Comparison of ENCODE assay signal across 1 cellular context in the genomic region with DNA sequence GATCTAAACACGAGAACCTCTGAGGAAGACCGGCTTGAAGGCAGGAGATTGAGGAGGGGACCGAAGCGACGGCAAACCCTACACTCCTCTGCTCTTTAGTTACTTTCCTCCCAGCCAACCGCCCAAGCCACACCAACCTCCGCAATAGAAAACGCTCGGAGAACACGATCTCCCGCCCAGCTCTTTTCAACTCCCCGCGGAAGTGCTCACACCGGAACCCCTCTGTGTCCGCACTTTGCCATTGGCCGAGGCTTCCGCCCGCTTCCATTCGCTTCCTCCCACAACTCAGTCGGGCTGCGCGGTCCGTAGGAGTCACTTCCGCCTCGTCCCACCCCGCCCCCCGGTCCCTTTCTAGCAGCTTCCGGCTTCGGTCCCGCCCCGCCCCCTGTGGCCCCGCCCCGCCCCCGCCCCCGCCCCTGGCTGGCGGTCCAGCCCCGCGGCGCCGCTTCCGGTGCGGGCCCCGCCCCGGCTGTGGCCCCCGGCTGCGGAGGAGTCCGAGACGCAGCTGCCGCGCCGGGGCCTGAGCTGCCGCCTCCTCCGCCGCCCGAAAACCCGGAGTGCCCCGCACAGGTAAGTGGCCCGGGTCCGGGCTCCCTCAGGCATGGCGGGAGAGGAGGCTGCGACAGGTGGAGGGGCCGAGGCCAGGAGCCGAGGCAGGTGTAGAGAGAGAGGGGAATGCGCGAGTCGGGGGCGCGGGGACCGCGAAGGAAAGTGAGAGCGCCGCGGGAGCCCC.
TF ChIP-seq lines count a peak whose summit lies in the region.

A gene with protein sequence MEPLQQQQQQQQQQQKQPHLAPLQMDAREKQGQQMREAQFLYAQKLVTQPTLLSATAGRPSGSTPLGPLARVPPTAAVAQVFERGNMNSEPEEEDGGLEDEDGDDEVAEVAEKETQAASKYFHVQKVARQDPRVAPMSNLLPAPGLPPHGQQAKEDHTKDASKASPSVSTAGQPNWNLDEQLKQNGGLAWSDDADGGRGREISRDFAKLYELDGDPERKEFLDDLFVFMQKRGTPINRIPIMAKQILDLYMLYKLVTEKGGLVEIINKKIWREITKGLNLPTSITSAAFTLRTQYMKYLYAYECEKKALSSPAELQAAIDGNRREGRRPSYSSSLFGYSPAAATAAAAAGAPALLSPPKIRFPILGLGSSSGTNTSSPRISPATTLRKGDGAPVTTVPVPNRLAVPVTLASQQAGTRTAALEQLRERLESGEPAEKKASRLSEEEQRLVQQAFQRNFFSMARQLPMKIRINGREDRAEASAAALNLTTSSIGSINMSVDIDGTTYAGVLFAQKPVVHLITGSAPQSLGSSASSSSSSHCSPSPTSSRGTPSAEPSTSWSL (plus strand): TSS at position 460 of the 733 bp plus-strand sequence. CDS start 2,717 bp downstream, outside the sequence.

TF ChIP-seq in HepG2, 621 proteins besides CTCF, POLR2A, EP300 and RAD21 (continued from another document and continues in another):
- TF ChIP-seq, protein P1, sequence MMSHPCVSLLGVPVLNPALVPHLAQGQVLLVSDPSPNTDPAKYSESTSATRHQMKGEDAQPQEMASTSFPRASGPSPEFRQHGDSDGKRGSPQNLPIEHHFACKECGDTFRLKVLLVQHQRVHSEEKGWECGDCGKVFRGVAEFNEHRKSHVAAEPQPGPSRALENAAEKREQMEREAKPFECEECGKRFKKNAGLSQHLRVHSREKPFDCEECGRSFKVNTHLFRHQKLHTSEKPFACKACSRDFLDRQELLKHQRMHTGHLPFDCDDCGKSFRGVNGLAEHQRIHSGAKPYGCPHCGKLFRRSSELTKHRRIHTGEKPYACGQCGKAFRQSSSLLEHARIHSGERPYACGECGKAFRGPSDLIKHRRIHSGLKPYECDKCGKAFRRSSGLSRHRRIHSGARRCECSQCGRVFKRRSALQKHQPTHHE (CRISPR knock-in tag; IDR thresholded peaks at IDR 0.05; ENCODE audit: borderline replicate concordance), result no peak
- TF ChIP-seq ATAD3A (CRISPR knock-in tag; IDR thresholded peaks at IDR 0.05) (no peak), CHD4 (IDR thresholded peaks at IDR 0.05; ENCODE audit: borderline replicate concordance, low read length) (no peak), NFE2L2 (IDR thresholded peaks at IDR 0.05; ENCODE audit: low read length) (no peak), ZNF292 (CRISPR knock-in tag; IDR thresholded peaks at IDR 0.05; ENCODE audit: borderline replicate concordance, low read depth) (no peak), KDM2A (CRISPR knock-in tag; IDR thresholded peaks at IDR 0.05; ENCODE audit: borderline replicate concordance, low read depth) (peak; percentile 51; the same call in 1 of the 2 replicates), CENPT (CRISPR knock-in tag; IDR thresholded peaks at IDR 0.05; ENCODE audit: low read depth) (no peak), ZNF136 (CRISPR knock-in tag; IDR thresholded peaks at IDR 0.05; ENCODE audit: low read depth) (no peak), SAFB2 (CRISPR knock-in tag; IDR thresholded peaks at IDR 0.05; ENCODE audit: borderline replicate concordance, low read depth) (no peak), ZBTB38 (CRISPR knock-in tag; IDR thresholded peaks at IDR 0.05) (no peak), ATRX (CRISPR knock-in tag; IDR thresholded peaks at IDR 0.05; ENCODE audit: borderline replicate concordance) (no peak), SNRNP70 (IDR thresholded peaks at IDR 0.05; ENCODE audit: low read depth, low read length) (no peak), ZNF589 (CRISPR knock-in tag; conservative IDR thresholded peaks at IDR 0.05) (no peak), HES4 (CRISPR knock-in tag; IDR thresholded peaks at IDR 0.05; ENCODE audit: borderline replicate concordance) (no peak), ZNF788 (CRISPR knock-in tag; IDR thresholded peaks at IDR 0.05; ENCODE audit: borderline replicate concordance) (no peak), IRX3 (CRISPR knock-in tag; IDR thresholded peaks at IDR 0.05; ENCODE audit: borderline replicate concordance, low read depth) (no peak), NCOA2 (CRISPR knock-in tag; IDR thresholded peaks at IDR 0.05) (no peak; the same call in 1 of the 2 replicates), PRMT3 (CRISPR knock-in tag; IDR thresholded peaks at IDR 0.05; ENCODE audit: borderline replicate concordance, low read depth) (no peak), KDM5A (IDR thresholded peaks at IDR 0.05; ENCODE audit: borderline replicate concordance, low read length) (peak; percentile 51; the same call in 1 of the 2 replicates), NFIB (CRISPR knock-in tag; IDR thresholded peaks at IDR 0.05; ENCODE audit: borderline replicate concordance) (no peak), RNF2 (conservative IDR thresholded peaks at IDR 0.05; ENCODE audit: low read depth) (no peak), ZNF441 (CRISPR knock-in tag; IDR thresholded peaks at IDR 0.05; ENCODE audit: borderline replicate concordance) (peak; percentile 62; the same call in 1 of the 2 replicates), DR1 (CRISPR knock-in tag; IDR thresholded peaks at IDR 0.05) (no peak), ZNF570 (CRISPR knock-in tag; IDR thresholded peaks at IDR 0.05; ENCODE audit: borderline replicate concordance) (no peak), ZNF160 (CRISPR knock-in tag; IDR thresholded peaks at IDR 0.05) (no peak), ISL2 (CRISPR knock-in tag; IDR thresholded peaks at IDR 0.05) (no peak), HOXA3 (CRISPR knock-in tag; IDR thresholded peaks at IDR 0.05) (peak; percentile 69), ZNF557 (CRISPR knock-in tag; IDR thresholded peaks at IDR 0.05) (no peak), KDM3A (CRISPR knock-in tag; IDR thresholded peaks at IDR 0.05; ENCODE audit: low read depth) (no peak)
- TF ChIP-seq, protein P2, sequence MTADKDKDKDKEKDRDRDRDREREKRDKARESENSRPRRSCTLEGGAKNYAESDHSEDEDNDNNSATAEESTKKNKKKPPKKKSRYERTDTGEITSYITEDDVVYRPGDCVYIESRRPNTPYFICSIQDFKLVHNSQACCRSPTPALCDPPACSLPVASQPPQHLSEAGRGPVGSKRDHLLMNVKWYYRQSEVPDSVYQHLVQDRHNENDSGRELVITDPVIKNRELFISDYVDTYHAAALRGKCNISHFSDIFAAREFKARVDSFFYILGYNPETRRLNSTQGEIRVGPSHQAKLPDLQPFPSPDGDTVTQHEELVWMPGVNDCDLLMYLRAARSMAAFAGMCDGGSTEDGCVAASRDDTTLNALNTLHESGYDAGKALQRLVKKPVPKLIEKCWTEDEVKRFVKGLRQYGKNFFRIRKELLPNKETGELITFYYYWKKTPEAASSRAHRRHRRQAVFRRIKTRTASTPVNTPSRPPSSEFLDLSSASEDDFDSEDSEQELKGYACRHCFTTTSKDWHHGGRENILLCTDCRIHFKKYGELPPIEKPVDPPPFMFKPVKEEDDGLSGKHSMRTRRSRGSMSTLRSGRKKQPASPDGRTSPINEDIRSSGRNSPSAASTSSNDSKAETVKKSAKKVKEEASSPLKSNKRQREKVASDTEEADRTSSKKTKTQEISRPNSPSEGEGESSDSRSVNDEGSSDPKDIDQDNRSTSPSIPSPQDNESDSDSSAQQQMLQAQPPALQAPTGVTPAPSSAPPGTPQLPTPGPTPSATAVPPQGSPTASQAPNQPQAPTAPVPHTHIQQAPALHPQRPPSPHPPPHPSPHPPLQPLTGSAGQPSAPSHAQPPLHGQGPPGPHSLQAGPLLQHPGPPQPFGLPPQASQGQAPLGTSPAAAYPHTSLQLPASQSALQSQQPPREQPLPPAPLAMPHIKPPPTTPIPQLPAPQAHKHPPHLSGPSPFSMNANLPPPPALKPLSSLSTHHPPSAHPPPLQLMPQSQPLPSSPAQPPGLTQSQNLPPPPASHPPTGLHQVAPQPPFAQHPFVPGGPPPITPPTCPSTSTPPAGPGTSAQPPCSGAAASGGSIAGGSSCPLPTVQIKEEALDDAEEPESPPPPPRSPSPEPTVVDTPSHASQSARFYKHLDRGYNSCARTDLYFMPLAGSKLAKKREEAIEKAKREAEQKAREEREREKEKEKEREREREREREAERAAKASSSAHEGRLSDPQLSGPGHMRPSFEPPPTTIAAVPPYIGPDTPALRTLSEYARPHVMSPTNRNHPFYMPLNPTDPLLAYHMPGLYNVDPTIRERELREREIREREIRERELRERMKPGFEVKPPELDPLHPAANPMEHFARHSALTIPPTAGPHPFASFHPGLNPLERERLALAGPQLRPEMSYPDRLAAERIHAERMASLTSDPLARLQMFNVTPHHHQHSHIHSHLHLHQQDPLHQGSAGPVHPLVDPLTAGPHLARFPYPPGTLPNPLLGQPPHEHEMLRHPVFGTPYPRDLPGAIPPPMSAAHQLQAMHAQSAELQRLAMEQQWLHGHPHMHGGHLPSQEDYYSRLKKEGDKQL (CRISPR knock-in tag; IDR thresholded peaks at IDR 0.05; ENCODE audit: low read depth), result no peak
- TF ChIP-seq, protein P3, sequence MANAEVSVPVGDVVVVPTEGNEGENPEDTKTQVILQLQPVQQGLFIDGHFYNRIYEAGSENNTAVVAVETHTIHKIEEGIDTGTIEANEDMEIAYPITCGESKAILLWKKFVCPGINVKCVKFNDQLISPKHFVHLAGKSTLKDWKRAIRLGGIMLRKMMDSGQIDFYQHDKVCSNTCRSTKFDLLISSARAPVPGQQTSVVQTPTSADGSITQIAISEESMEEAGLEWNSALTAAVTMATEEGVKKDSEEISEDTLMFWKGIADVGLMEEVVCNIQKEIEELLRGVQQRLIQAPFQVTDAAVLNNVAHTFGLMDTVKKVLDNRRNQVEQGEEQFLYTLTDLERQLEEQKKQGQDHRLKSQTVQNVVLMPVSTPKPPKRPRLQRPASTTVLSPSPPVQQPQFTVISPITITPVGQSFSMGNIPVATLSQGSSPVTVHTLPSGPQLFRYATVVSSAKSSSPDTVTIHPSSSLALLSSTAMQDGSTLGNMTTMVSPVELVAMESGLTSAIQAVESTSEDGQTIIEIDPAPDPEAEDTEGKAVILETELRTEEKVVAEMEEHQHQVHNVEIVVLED (CRISPR knock-in tag; IDR thresholded peaks at IDR 0.05; ENCODE audit: borderline replicate concordance), result no peak; the same call in 1 of the 2 replicates
- TF ChIP-seq, protein P4, sequence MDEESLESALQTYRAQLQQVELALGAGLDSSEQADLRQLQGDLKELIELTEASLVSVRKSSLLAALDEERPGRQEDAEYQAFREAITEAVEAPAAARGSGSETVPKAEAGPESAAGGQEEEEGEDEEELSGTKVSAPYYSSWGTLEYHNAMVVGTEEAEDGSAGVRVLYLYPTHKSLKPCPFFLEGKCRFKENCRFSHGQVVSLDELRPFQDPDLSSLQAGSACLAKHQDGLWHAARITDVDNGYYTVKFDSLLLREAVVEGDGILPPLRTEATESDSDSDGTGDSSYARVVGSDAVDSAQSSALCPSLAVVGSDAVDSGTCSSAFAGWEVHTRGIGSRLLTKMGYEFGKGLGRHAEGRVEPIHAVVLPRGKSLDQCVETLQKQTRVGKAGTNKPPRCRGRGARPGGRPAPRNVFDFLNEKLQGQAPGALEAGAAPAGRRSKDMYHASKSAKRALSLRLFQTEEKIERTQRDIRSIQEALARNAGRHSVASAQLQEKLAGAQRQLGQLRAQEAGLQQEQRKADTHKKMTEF (CRISPR knock-in tag; IDR thresholded peaks at IDR 0.05), result no peak; the same call in 1 of the 2 replicates
- TF ChIP-seq, protein P5, sequence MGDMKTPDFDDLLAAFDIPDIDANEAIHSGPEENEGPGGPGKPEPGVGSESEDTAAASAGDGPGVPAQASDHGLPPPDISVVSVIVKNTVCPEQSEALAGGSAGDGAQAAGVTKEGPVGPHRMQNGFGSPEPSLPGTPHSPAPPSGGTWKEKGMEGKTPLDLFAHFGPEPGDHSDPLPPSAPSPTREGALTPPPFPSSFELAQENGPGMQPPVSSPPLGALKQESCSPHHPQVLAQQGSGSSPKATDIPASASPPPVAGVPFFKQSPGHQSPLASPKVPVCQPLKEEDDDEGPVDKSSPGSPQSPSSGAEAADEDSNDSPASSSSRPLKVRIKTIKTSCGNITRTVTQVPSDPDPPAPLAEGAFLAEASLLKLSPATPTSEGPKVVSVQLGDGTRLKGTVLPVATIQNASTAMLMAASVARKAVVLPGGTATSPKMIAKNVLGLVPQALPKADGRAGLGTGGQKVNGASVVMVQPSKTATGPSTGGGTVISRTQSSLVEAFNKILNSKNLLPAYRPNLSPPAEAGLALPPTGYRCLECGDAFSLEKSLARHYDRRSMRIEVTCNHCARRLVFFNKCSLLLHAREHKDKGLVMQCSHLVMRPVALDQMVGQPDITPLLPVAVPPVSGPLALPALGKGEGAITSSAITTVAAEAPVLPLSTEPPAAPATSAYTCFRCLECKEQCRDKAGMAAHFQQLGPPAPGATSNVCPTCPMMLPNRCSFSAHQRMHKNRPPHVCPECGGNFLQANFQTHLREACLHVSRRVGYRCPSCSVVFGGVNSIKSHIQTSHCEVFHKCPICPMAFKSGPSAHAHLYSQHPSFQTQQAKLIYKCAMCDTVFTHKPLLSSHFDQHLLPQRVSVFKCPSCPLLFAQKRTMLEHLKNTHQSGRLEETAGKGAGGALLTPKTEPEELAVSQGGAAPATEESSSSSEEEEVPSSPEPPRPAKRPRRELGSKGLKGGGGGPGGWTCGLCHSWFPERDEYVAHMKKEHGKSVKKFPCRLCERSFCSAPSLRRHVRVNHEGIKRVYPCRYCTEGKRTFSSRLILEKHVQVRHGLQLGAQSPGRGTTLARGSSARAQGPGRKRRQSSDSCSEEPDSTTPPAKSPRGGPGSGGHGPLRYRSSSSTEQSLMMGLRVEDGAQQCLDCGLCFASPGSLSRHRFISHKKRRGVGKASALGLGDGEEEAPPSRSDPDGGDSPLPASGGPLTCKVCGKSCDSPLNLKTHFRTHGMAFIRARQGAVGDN (CRISPR knock-in tag; IDR thresholded peaks at IDR 0.05), result peak; percentile 72
- TF ChIP-seq, protein P6, sequence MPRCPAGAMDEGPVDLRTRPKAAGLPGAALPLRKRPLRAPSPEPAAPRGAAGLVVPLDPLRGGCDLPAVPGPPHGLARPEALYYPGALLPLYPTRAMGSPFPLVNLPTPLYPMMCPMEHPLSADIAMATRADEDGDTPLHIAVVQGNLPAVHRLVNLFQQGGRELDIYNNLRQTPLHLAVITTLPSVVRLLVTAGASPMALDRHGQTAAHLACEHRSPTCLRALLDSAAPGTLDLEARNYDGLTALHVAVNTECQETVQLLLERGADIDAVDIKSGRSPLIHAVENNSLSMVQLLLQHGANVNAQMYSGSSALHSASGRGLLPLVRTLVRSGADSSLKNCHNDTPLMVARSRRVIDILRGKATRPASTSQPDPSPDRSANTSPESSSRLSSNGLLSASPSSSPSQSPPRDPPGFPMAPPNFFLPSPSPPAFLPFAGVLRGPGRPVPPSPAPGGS (CRISPR knock-in tag; IDR thresholded peaks at IDR 0.05), result no peak
- TF ChIP-seq, protein P7, sequence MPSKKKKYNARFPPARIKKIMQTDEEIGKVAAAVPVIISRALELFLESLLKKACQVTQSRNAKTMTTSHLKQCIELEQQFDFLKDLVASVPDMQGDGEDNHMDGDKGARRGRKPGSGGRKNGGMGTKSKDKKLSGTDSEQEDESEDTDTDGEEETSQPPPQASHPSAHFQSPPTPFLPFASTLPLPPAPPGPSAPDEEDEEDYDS (CRISPR knock-in tag; IDR thresholded peaks at IDR 0.05), result no peak
- TF ChIP-seq, protein P8, sequence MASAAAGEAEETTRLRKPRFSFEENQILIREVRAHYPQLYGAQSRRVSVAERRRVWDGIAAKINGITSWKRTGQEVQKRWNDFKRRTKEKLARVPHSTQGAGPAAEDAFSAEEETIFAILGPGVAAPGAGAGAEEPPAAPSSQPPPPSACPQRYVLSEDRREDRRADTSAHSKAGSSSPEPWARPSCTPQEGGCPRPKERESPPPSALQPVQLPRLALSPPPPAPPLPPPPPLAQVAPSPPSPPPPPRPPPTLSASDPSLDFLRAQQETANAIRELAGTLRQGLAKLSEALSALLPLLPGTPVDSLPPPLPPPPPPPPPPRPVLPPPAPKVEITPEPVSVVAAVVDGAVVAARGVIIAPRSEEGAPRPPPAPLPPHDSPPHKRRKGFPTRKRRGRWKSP (CRISPR knock-in tag; IDR thresholded peaks at IDR 0.05), result no peak
